22 cellular contexts compared by ENCODE assay signal in genomic region chr5:170154297-170154696, GRCh38.
DNase-seq lines count a peak whose midpoint lies in the region; ATAC-seq lines count a peak whose summit lies in the region.
"Had no signal": no experiment of that assay in that cellular context is flagged by ENCODE, and none has a peak within 500 bp of the region (broad histone marks: within the 10 kb centered on the region; RNA-seq: fewer than 3 reads in every experiment).

No MANE protein-coding gene starts in this region.

- ATAC-seq in GM19351 (IDR thresholded peaks at IDR 0.05; ENCODE audit: unreplicated experiment) = no peak
- ATAC-seq: activated CD4-positive, CD25-positive, alpha-beta regulatory T cell treated with anti-CD3 and anti-CD28 coated beads, Interleukin-2, amount 50 U/mL, for 24 hours had no signal

- DNase-seq in DMS53 (lab: John Stamatoyannopoulos, UW) (peak; percentile 13), DMS53 treated with DMSO at 0.1 percent for 48 hours (lab: John Stamatoyannopoulos, UW; ENCODE audit: unreplicated experiment) (no peak), NAMALWA (ENCODE audit: low spot score) (peak; percentile 5), NCI-H69 (lab: John Stamatoyannopoulos, UW) (peak; percentile 46), islet precursor cell (peak; percentile 69), SIG-M5 treated with dmso at 0.1 percent for 504 hours (lab: John Stamatoyannopoulos, UW; ENCODE audit: unreplicated experiment) (no peak)
- DNase-seq in activated naive CD4-positive, alpha-beta T cell (lab: John Stamatoyannopoulos, UW) = no peak
- DNase-seq: activated CD4-positive, alpha-beta memory T cell treated with anti-CD3 and anti-CD28 coated beads for 36 hours; activated CD8-positive, alpha-beta memory T cell treated with anti-CD3 and anti-CD28 coated beads, Interleukin-2, amount 50 U/mL, for 4 hours; CD4-positive, alpha-beta memory T cell; DMS79 treated with DMSO at 0.1 percent for 48 hours; KBM-7; MG63; NCI-H1436 treated with DMSO at 0.1 percent for 48 hours; NCI-H2171 treated with DMSO at 0.1 percent for 48 hours; nephron progenitor cell; NK-92 treated with Interleukin-12 subunit alpha and Interleukin-12 subunit beta, amount 100 ng/mL, for 24 hours; ovary; Peyer's patch; stimulated activated CD4-positive, alpha-beta T cell treated with anti-CD3 and anti-CD28 coated beads, Interleukin-1b, Interleukin-23, amount 100 ng/mL, for 48 hours had no signal

Comparison
In these comparisons a context has a peak if more than half of its experiments do, and no peak if none do; other contexts are left out.
1. DNase-seq: peak in DMS53 (single experiment), NAMALWA (single experiment), NCI-H69 (single experiment) and islet precursor cell (single experiment); none in DMS53 treated with DMSO at 0.1 percent for 48 hours (single experiment), activated naive CD4-positive, alpha-beta T cell (0 of 4) and SIG-M5 treated with dmso at 0.1 percent for 504 hours (single experiment).